1 cellular context compared by ENCODE assay signal in genomic region chr3:187277129-187277462, GRCh38.
A peak's percentile ranks its signal among the peaks of the same experiment; 100 is the strongest.
TF ChIP-seq lines count a peak whose summit lies in the region.

No MANE protein-coding gene starts in this region.

TF ChIP-seq in HepG2, 621 proteins besides CTCF, POLR2A, EP300 and RAD21 (continued from another document and continues in another):
- TF ChIP-seq ATF5 (CRISPR knock-in tag; IDR thresholded peaks at IDR 0.05; ENCODE audit: low read depth) (no peak), KLF9 (CRISPR knock-in tag; IDR thresholded peaks at IDR 0.05; ENCODE audit: low read depth) (no peak), ZSCAN29 (CRISPR knock-in tag; conservative IDR thresholded peaks at IDR 0.05) (0 out of 2 replicates have a peak, but pooled peaks have one; percentile 7), U2AF2 (IDR thresholded peaks at IDR 0.05; ENCODE audit: low read depth, low read length) (no peak), ZNF510 (CRISPR knock-in tag; IDR thresholded peaks at IDR 0.05; ENCODE audit: low read depth) (no peak; the same call in 1 of the 2 replicates), ZNF513 (CRISPR knock-in tag; conservative IDR thresholded peaks at IDR 0.05) (no peak), MYPOP (CRISPR knock-in tag; IDR thresholded peaks at IDR 0.05) (no peak), DNMT3B (CRISPR knock-in tag; conservative IDR thresholded peaks at IDR 0.05) (no peak), ZSCAN21 (CRISPR knock-in tag; IDR thresholded peaks at IDR 0.05; ENCODE audit: borderline replicate concordance) (no peak), ELK4 (CRISPR knock-in tag; IDR thresholded peaks at IDR 0.05; ENCODE audit: borderline replicate concordance) (no peak), TERF1 (CRISPR knock-in tag; IDR thresholded peaks at IDR 0.05) (no peak), FOXP1 (IDR thresholded peaks at IDR 0.05) (no peak), FOXP1 (CRISPR knock-in tag; IDR thresholded peaks at IDR 0.05) (no peak), PAX8 (CRISPR knock-in tag; IDR thresholded peaks at IDR 0.05; ENCODE audit: borderline replicate concordance) (no peak; the same call in 1 of the 2 replicates), ZBTB2 (CRISPR knock-in tag; IDR thresholded peaks at IDR 0.05; ENCODE audit: low read depth) (no peak), DNMT1 (CRISPR knock-in tag; IDR thresholded peaks at IDR 0.05) (no peak), ZNF282 (IDR thresholded peaks at IDR 0.05; ENCODE audit: partially characterized antibody) (no peak), HHEX (CRISPR knock-in tag; IDR thresholded peaks at IDR 0.05) (no peak), ZNF468 (CRISPR knock-in tag; IDR thresholded peaks at IDR 0.05) (no peak), ZNF263 (CRISPR knock-in tag; IDR thresholded peaks at IDR 0.05) (no peak), SYNCRIP (IDR thresholded peaks at IDR 0.05; ENCODE audit: insufficient read depth, low read depth, low read length) (no peak), ZNF383 (CRISPR knock-in tag; IDR thresholded peaks at IDR 0.05; ENCODE audit: borderline replicate concordance) (no peak), ZNF879 (CRISPR knock-in tag; IDR thresholded peaks at IDR 0.05) (no peak), IRX3 (CRISPR knock-in tag; IDR thresholded peaks at IDR 0.05; ENCODE audit: borderline replicate concordance, low read depth) (no peak), THYN1 (CRISPR knock-in tag; IDR thresholded peaks at IDR 0.05; ENCODE audit: borderline replicate concordance, low read depth) (no peak), PHB2 (IDR thresholded peaks at IDR 0.05; ENCODE audit: partially characterized antibody) (no peak), IKZF5 (CRISPR knock-in tag; IDR thresholded peaks at IDR 0.05) (no peak), ZNF670 (CRISPR knock-in tag; IDR thresholded peaks at IDR 0.05; ENCODE audit: borderline replicate concordance) (no peak), DRAP1 (CRISPR knock-in tag; IDR thresholded peaks at IDR 0.05) (no peak), ZNF800 (CRISPR knock-in tag; IDR thresholded peaks at IDR 0.05) (no peak), STAT6 (CRISPR knock-in tag; IDR thresholded peaks at IDR 0.05; ENCODE audit: borderline replicate concordance) (no peak; the same call in 1 of the 2 replicates), ZGPAT (CRISPR knock-in tag; IDR thresholded peaks at IDR 0.05) (no peak), ZNF225 (CRISPR knock-in tag; IDR thresholded peaks at IDR 0.05) (no peak), PRDM15 (CRISPR knock-in tag; IDR thresholded peaks at IDR 0.05) (no peak), ZNF569 (CRISPR knock-in tag; IDR thresholded peaks at IDR 0.05; ENCODE audit: borderline replicate concordance) (no peak)
